Comparison of ENCODE assay signal across 18 cellular contexts in genomic region chr3:15932348-15933300, GRCh38.
DNase-seq lines count a peak whose midpoint lies in the region; ATAC-seq and TF ChIP-seq lines count a peak whose summit lies in the region.
"Had no signal": no experiment of that assay in that cellular context is flagged by ENCODE, and none has a peak within 500 bp of the region (broad histone marks: within the 10 kb centered on the region; RNA-seq: fewer than 3 reads in every experiment).

No MANE protein-coding gene starts in this region.

- TF ChIP-seq CTCF in GM13976 (IDR thresholded peaks at IDR 0.05; ENCODE audit: borderline replicate concordance, control extremely low read depth, extremely low read depth, insufficient read depth, missing control alignments), result no peak

- intact Hi-C loops in head of caudate nucleus (cut with DNase I), result no loop called here

- ATAC-seq in GM18517 (IDR thresholded peaks at IDR 0.05; ENCODE audit: unreplicated experiment), result no peak
- no peak for ATAC-seq in HG03432 (IDR thresholded peaks at IDR 0.05; ENCODE audit: unreplicated experiment)
- ATAC-seq: activated T-cell treated with anti-CD3 and anti-CD28 coated beads, Interleukin-2, amount 50 U/mL, for 72 hours; naive thymus-derived CD8-positive, alpha-beta T cell had no signal

- peak; percentile 7 for DNase-seq in EH (ENCODE audit: low read depth)
- peak; percentile 33 for DNase-seq in RPMI8226
- peak in 31 of 42 donors; percentile 7 to 78 (median 40) for DNase-seq in head of caudate nucleus
- peak; percentile 50 for DNase-seq in pons (ENCODE audit: low spot score)
- no peak for DNase-seq in GM13976 (ENCODE audit: low spot score)
- DNase-seq in activated CD4-positive, CD25-positive, alpha-beta regulatory T cell (lab: John Stamatoyannopoulos, UW), result no peak
- DNase-seq: activated CD4-positive, alpha-beta memory T cell treated with anti-CD3 and anti-CD28 coated beads for 36 hours; activated naive CD8-positive, alpha-beta T cell treated with anti-CD3 and anti-CD28 coated beads, Interleukin-2, amount 10 ng/mL, durations not matched to agents 7 days and 5 days; activated T-cell treated with anti-CD3 and anti-CD28 coated beads, Interleukin-2, amount 50 U/mL, for 72 hours; GOT3; naive thymus-derived CD8-positive, alpha-beta T cell; NCI-H2171; NK-92 treated with Interleukin-12 subunit alpha and Interleukin-12 subunit beta, amount 100 ng/mL, for 24 hours; SHP77; stimulated activated CD4-positive, alpha-beta T cell treated with anti-CD3 and anti-CD28 coated beads, Interleukin-4, amount 100 ng/mL, for 1 hour; transverse colon had no signal

- in situ Hi-C loops in GM13976 (cut with MboI; ENCODE audit: low sequenced_read_pairs, unreplicated experiment), result no loop called here

Comparison
In these comparisons a context has a peak if more than half of its experiments do, and no peak if none do; other contexts are left out.
1. DNase-seq: peak in EH (single experiment), RPMI8226 (single experiment), head of caudate nucleus (31 of 42) and pons (single experiment); none in GM13976 (single experiment) and activated CD4-positive, CD25-positive, alpha-beta regulatory T cell (0 of 4).